ENCODE assay signal across 8 cellular contexts in genomic region chr3:129413687-129414506, GRCh38. TPM values are rescaled to one million over a fixed set of nuclear protein-coding genes. Genes with fewer than 3 reads are reported as not detected.
DNase-seq lines count a peak whose midpoint lies in the region; ATAC-seq and TF ChIP-seq lines count a peak whose summit lies in the region.

No MANE protein-coding gene starts in this region.

- DNase-seq in MG63 (peak; percentile 27), cardiac septum (ENCODE audit: low spot score) (peak; percentile 29), OCI-LY7 (ENCODE audit: low spot score) (no peak), epidermal melanocyte (ENCODE audit: insufficient read length, low spot score) (no peak), Kasumi-1 (lab: John Stamatoyannopoulos, UW) (no peak)
- DNase-seq in activated T-helper 2 cell treated with anti-CD3 and anti-CD28 coated beads, Interferon-gamma antibody, Interleukin-2, Interleukin-4, amounts not matched to agents 10 μg/mL and 5 μg/mL and 100 μg/mL, durations not matched to agents 14 hours and 24 hours and 36 hours (ENCODE audit: low spot score), result no peak

- no peaks in the 10 kb centered on the region for H3K9me3 Mint-ChIP-seq in activated T-helper 2 cell treated with anti-CD3 and anti-CD28 coated beads, Interferon-gamma antibody, Interleukin-2, Interleukin-4, amounts not matched to agents 10 μg/mL and 5 μg/mL and 100 μg/mL, durations not matched to agents 14 hours and 24 hours and 36 hours

- H2AFZ ChIP-seq in OCI-LY7 (ENCODE audit: low read length), result no peak overlapping the region

- no peak overlapping the region for H3K27ac ChIP-seq in BLaER1 treated with 17β-estradiol and CSF1 and Interleukin-3, amounts not matched to agents 10 nM and 100 nM
- H3K27ac ChIP-seq in OCI-LY7 (ENCODE audit: low read depth, low read length, poor library complexity, severe bottlenecking), result no peak overlapping the region

- H3K4me1 Mint-ChIP-seq in activated T-helper 2 cell treated with anti-CD3 and anti-CD28 coated beads, Interferon-gamma antibody, Interleukin-2, Interleukin-4, amounts not matched to agents 10 μg/mL and 5 μg/mL and 100 μg/mL, durations not matched to agents 14 hours and 24 hours and 36 hours (ENCODE audit: low read depth), result no peaks in the 10 kb centered on the region

- peaks cover 3% of the 10 kb centered on the region for H3K27me3 Mint-ChIP-seq in activated T-helper 2 cell treated with anti-CD3 and anti-CD28 coated beads, Interferon-gamma antibody, Interleukin-2, Interleukin-4, amounts not matched to agents 10 μg/mL and 5 μg/mL and 100 μg/mL, durations not matched to agents 14 hours and 24 hours and 36 hours (ENCODE audit: low read depth)

- no peaks in the 10 kb centered on the region for H3K9me2 ChIP-seq in OCI-LY7 (ENCODE audit: insufficient read depth, low read length)

- intact Hi-C loops in cardiac septum (cut with DNase I), result no loop called here
- intact Hi-C loops in OCI-LY7 (cut with micrococcal nuclease; ENCODE audit: unreplicated experiment), result no loop called here
- intact Hi-C loops in activated T-helper 2 cell treated with anti-CD3 and anti-CD28 coated beads, Interferon-gamma antibody, Interleukin-2, Interleukin-4, amounts not matched to agents 10 μg/mL and 5 μg/mL and 100 μg/mL, durations not matched to agents 14 hours and 24 hours and 36 hours (cut with micrococcal nuclease), result no loop called here

- no peaks in the 10 kb centered on the region for H3K36me3 ChIP-seq in BLaER1 treated with 17β-estradiol and CSF1 and Interleukin-3, amounts not matched to agents 10 nM and 100 nM
- H3K36me3 ChIP-seq in MG63 (no peaks in the 10 kb centered on the region), OCI-LY7 (ENCODE audit: insufficient read depth, low read length) (no peaks in the 10 kb centered on the region)

- BruUV-seq in OCI-LY7 (replicated peaks; lab: Mats Ljungman, UMichigan), result no TSS peak

- H3K4me3 Mint-ChIP-seq in activated T-helper 2 cell treated with anti-CD3 and anti-CD28 coated beads, Interferon-gamma antibody, Interleukin-2, Interleukin-4, amounts not matched to agents 10 μg/mL and 5 μg/mL and 100 μg/mL, durations not matched to agents 14 hours and 24 hours and 36 hours (ENCODE audit: low read depth), result no peak overlapping the region

- H3K27ac Mint-ChIP-seq in activated T-helper 2 cell treated with anti-CD3 and anti-CD28 coated beads, Interferon-gamma antibody, Interleukin-2, Interleukin-4, amounts not matched to agents 10 μg/mL and 5 μg/mL and 100 μg/mL, durations not matched to agents 14 hours and 24 hours and 36 hours, result no peak overlapping the region

- H3K9me3 ChIP-seq in BLaER1 treated with 17β-estradiol and CSF1 and Interleukin-3, amounts not matched to agents 10 nM and 100 nM (replicated peaks in 1 of 11), result no peaks in the 10 kb centered on the region
- H3K9me3 ChIP-seq in MG63 (no peaks in the 10 kb centered on the region), OCI-LY7 (ENCODE audit: low read length) (no peaks in the 10 kb centered on the region)

- no peaks in the 10 kb centered on the region; a peak in 1 of 22 replicates for H3K27me3 ChIP-seq in BLaER1 treated with 17β-estradiol and CSF1 and Interleukin-3, amounts not matched to agents 10 nM and 100 nM
- H3K27me3 ChIP-seq in MG63, result no peaks in the 10 kb centered on the region

- TF ChIP-seq CTCF in OCI-LY7 (conservative IDR thresholded peaks at IDR 0.05; ENCODE audit: low read length), result no peak

- no peak overlapping the region for H3K4me3 ChIP-seq in BLaER1 treated with 17β-estradiol and CSF1 and Interleukin-3, amounts not matched to agents 10 nM and 100 nM
- no peak overlapping the region for H3K4me3 ChIP-seq in MG63
- no peak overlapping the region for H3K4me3 ChIP-seq in OCI-LY7 (ENCODE audit: low read depth, low read length, poor library complexity, severe bottlenecking)

- ATAC-seq in GM21723 (IDR thresholded peaks at IDR 0.05; ENCODE audit: unreplicated experiment), result peak; percentile 87

- no peaks in the 10 kb centered on the region for H3K79me2 ChIP-seq in OCI-LY7 (ENCODE audit: insufficient read depth, low read depth, low read length)

- no peaks in the 10 kb centered on the region for H3K36me3 Mint-ChIP-seq in activated T-helper 2 cell treated with anti-CD3 and anti-CD28 coated beads, Interferon-gamma antibody, Interleukin-2, Interleukin-4, amounts not matched to agents 10 μg/mL and 5 μg/mL and 100 μg/mL, durations not matched to agents 14 hours and 24 hours and 36 hours (ENCODE audit: low read depth)

- POLR2A ChIA-PET in OCI-LY7 (lab: Charles Lee), result interaction anchor here (1.0 kb wide), 1 partner anchor 13 kb away, joined by 3 read pairs; no protein-coding TSS in a partner anchor

- no peaks in the 10 kb centered on the region for H4K20me1 ChIP-seq in BLaER1 treated with 17β-estradiol and CSF1 and Interleukin-3, amounts not matched to agents 10 nM and 100 nM
- H4K20me1 ChIP-seq in OCI-LY7 (ENCODE audit: insufficient read depth, low read length), result no peaks in the 10 kb centered on the region

- peak overlapping the region in 10 of 11 experiments; percentile 3 to 48 (median 25); a peak in 17 of 22 replicates for H3K4me2 ChIP-seq in BLaER1 treated with 17β-estradiol and CSF1 and Interleukin-3, amounts not matched to agents 10 nM and 100 nM
- no peak overlapping the region for H3K4me2 ChIP-seq in OCI-LY7 (ENCODE audit: low read length)

- CTCF ChIA-PET in OCI-LY7 (lab: Charles Lee; ENCODE audit: unreplicated experiment), result interaction anchor here (0.8 kb wide), 1 partner anchor 14 kb away, joined by 3 read pairs; no protein-coding TSS in a partner anchor

- H3K9ac ChIP-seq in BLaER1 treated with 17β-estradiol and CSF1 and Interleukin-3, amounts not matched to agents 10 nM and 100 nM, result no peak overlapping the region

- peaks cover 4 to 29% (median 15%) of the 10 kb centered on the region in 10 experiments; a peak in 18 of 20 replicates for H3K4me1 ChIP-seq in BLaER1 treated with 17β-estradiol and CSF1 and Interleukin-3, amounts not matched to agents 10 nM and 100 nM
- H3K4me1 ChIP-seq in OCI-LY7 (ENCODE audit: insufficient read depth, low read length, poor library complexity, severe bottlenecking), result no peaks in the 10 kb centered on the region

RNA-seq across cellular contexts. Expression of gene EFCAB12, which starts 14.5 kb away (rescaled TPM):
- 0.03 TPM in 1 of 2 replicates, not detected in the other for total RNA-seq in MG63 (2014; rRNA removed; shearing (Covaris generic); ENCODE audit: low replicate concordance)
- total RNA-seq in cardiac septum (0.16 TPM), OCI-LY7 (2022) (2.5 and 2.6 TPM in 2 replicates)
- 0.36 and 1.1 TPM in 2 replicates for total RNA-seq in OCI-LY7 (2014; rRNA removed; shearing (Covaris generic))
- 0.25 and 0.48 TPM in 2 replicates for total RNA-seq in activated T-helper 2 cell treated with anti-CD3 and anti-CD28 coated beads, Interferon-gamma antibody, Interleukin-2, Interleukin-4, amounts not matched to agents 10 μg/mL and 5 μg/mL and 100 μg/mL, durations not matched to agents 14 hours and 24 hours and 36 hours

RNA-seq across cellular contexts. Expression of gene MBD4, which starts 25.9 kb away (rescaled TPM):
- 17.2 and 26.5 TPM in 2 replicates for total RNA-seq in MG63 (2014; rRNA removed; shearing (Covaris generic); ENCODE audit: low replicate concordance)
- 18.2 TPM for total RNA-seq in cardiac septum
- 42.4 and 46.3 TPM in 2 replicates for total RNA-seq in OCI-LY7 (2014; rRNA removed; shearing (Covaris generic))
- 74.6 and 86.1 TPM in 2 replicates for total RNA-seq in OCI-LY7 (2022)
- total RNA-seq in activated T-helper 2 cell treated with anti-CD3 and anti-CD28 coated beads, Interferon-gamma antibody, Interleukin-2, Interleukin-4, amounts not matched to agents 10 μg/mL and 5 μg/mL and 100 μg/mL, durations not matched to agents 14 hours and 24 hours and 36 hours, result 41.9 and 45.9 TPM in 2 replicates

RNA-seq across cellular contexts. Expression of gene IFT122, which starts 26.1 kb away (rescaled TPM):
- 25.3 and 45.7 TPM in 2 replicates for total RNA-seq in MG63 (2014; rRNA removed; shearing (Covaris generic); ENCODE audit: low replicate concordance)
- 11.0 TPM for total RNA-seq in cardiac septum
- 21.6 and 25.8 TPM in 2 replicates for total RNA-seq in OCI-LY7 (2014; rRNA removed; shearing (Covaris generic))
- total RNA-seq in OCI-LY7 (2022), result 37.0 and 48.1 TPM in 2 replicates
- total RNA-seq in activated T-helper 2 cell treated with anti-CD3 and anti-CD28 coated beads, Interferon-gamma antibody, Interleukin-2, Interleukin-4, amounts not matched to agents 10 μg/mL and 5 μg/mL and 100 μg/mL, durations not matched to agents 14 hours and 24 hours and 36 hours, result 15.7 and 17.6 TPM in 2 replicates

Comparison
In these comparisons a context has a peak if more than half of its experiments do, and no peak if none do; other contexts are left out.
1. DNase-seq: peak in MG63 (single experiment) and cardiac septum (single experiment); none in OCI-LY7 (single experiment), epidermal melanocyte (single experiment), Kasumi-1 (0 of 2) and activated T-helper 2 cell treated with anti-CD3 and anti-CD28 coated beads, Interferon-gamma antibody, Interleukin-2, Interleukin-4, amounts not matched to agents 10 μg/mL and 5 μg/mL and 100 μg/mL, durations not matched to agents 14 hours and 24 hours and 36 hours (single experiment).